Comparison of ENCODE assay signal across 16 cellular contexts in genomic region chr1:6547301-6547700, GRCh38. TPM values are rescaled to one million over a fixed set of nuclear protein-coding genes. Genes with fewer than 3 reads are reported as not detected.
DNase-seq lines count a peak whose midpoint lies in the region; ATAC-seq lines count a peak whose summit lies in the region.
"Had no signal": no experiment of that assay in that cellular context is flagged by ENCODE, and none has a peak within 500 bp of the region (broad histone marks: within the 10 kb centered on the region; RNA-seq: fewer than 3 reads in every experiment).

No MANE protein-coding gene starts in this region.

- DNase-seq in activated CD8-positive, alpha-beta memory T cell treated with anti-CD3 and anti-CD28 coated beads, Interleukin-2, amount 10 ng/mL, durations not matched to agents 7 days and 5 days: no peak
- DNase-seq in activated CD8-positive, alpha-beta memory T cell treated with anti-CD3 and anti-CD28 coated beads, Interleukin-2, amount 50 U/mL, for 4 hours: no peak
- peak; percentile 26 for DNase-seq in SK-MEL-5 (ENCODE audit: low read depth, low spot score)
- peak; percentile 73 for DNase-seq in dermis blood vessel endothelial cell
- DNase-seq in renal cortical epithelial cell (ENCODE audit: low read depth): peak; percentile 41
- no peak for DNase-seq in NCI-H2107 (lab: John Stamatoyannopoulos, UW)
- no peak for DNase-seq in H7
- DNase-seq: activated CD8-positive, alpha-beta memory T cell treated with anti-CD3 and anti-CD28 coated beads, Interleukin-2, amount 50 U/mL, for 48 hours; AML-193; left lung; NCI-H146; stimulated activated CD4-positive, alpha-beta T cell treated with anti-CD3 and anti-CD28 coated beads, Interleukin-4, amount 100 ng/mL, for 24 hours; T-helper 9 cell had no signal

- in situ Hi-C loops in SK-MEL-5 (cut with HindIII; ENCODE audit: low pct_unique_long_range_greater_than_20kb, low sequenced_read_pairs): no loop called here

- peaks cover 35% of the 10 kb centered on the region for H3K4me1 Mint-ChIP-seq in activated CD8-positive, alpha-beta memory T cell treated with anti-CD3 and anti-CD28 coated beads, Interleukin-2, amount 10 ng/mL, durations not matched to agents 7 days and 5 days

- H3K4me3 Mint-ChIP-seq in activated CD8-positive, alpha-beta memory T cell treated with anti-CD3 and anti-CD28 coated beads, Interleukin-2, amount 10 ng/mL, durations not matched to agents 7 days and 5 days: no peak overlapping the region

- H3K27me3 Mint-ChIP-seq in activated CD8-positive, alpha-beta memory T cell treated with anti-CD3 and anti-CD28 coated beads, Interleukin-2, amount 10 ng/mL, durations not matched to agents 7 days and 5 days: no peaks in the 10 kb centered on the region

- no peak overlapping the region for H3K4me3 ChIP-seq in H7 (ENCODE audit: insufficient read depth, low read depth, low read length)
- H3K4me3 ChIP-seq: left lung, suprapubic skin had no signal

- H3K9me3 Mint-ChIP-seq in activated CD8-positive, alpha-beta memory T cell treated with anti-CD3 and anti-CD28 coated beads, Interleukin-2, amount 10 ng/mL, durations not matched to agents 7 days and 5 days (ENCODE audit: low read depth): no peaks in the 10 kb centered on the region

- no peak for ATAC-seq in activated CD8-positive, alpha-beta memory T cell treated with anti-CD3 and anti-CD28 coated beads, Interleukin-2, amount 10 ng/mL, durations not matched to agents 7 days and 5 days
- no peak for ATAC-seq in HG03439 (IDR thresholded peaks at IDR 0.05; ENCODE audit: unreplicated experiment)
- ATAC-seq: left lung had no signal

- peaks cover 48% of the 10 kb centered on the region for H3K36me3 Mint-ChIP-seq in activated CD8-positive, alpha-beta memory T cell treated with anti-CD3 and anti-CD28 coated beads, Interleukin-2, amount 10 ng/mL, durations not matched to agents 7 days and 5 days

- CTCF ChIA-PET in activated CD8-positive, alpha-beta memory T cell treated with anti-CD3 and anti-CD28 coated beads, Interleukin-2, amount 10 ng/mL, durations not matched to agents 7 days and 5 days (lab: Charles Lee): interaction anchor here (0.7 to 1.2 kb wide), 2 partner anchors 12 to 58 kb away, joined by 3 read pairs; no protein-coding TSS in a partner anchor

- H3K36me3 ChIP-seq in H7 (replicated peaks; ENCODE audit: control insufficient read depth, insufficient read depth, low read length): peaks cover 38% of the 10 kb centered on the region

- peak overlapping the region; percentile 84 for H3K27ac Mint-ChIP-seq in activated CD8-positive, alpha-beta memory T cell treated with anti-CD3 and anti-CD28 coated beads, Interleukin-2, amount 10 ng/mL, durations not matched to agents 7 days and 5 days

- no peaks in the 10 kb centered on the region for H3K27me3 ChIP-seq in H7 (ENCODE audit: control insufficient read depth, insufficient read depth, low read length)
- H3K27me3 ChIP-seq: left lung, suprapubic skin had no signal

RNA-seq across cellular contexts. Expression of gene NOL9, which starts 7.0 kb away (rescaled TPM):
- total RNA-seq in activated CD8-positive, alpha-beta memory T cell treated with anti-CD3 and anti-CD28 coated beads, Interleukin-2, amount 10 ng/mL, durations not matched to agents 7 days and 5 days: 10 to 100 TPM; 32.5 to 39.1 TPM
- total RNA-seq in SK-MEL-5 (2014; rRNA removed; shearing (Covaris generic)): 23.4 and 25.1 TPM in 2 replicates
- 27.4 and 33.5 TPM in 2 replicates for polyA plus RNA-seq in SK-MEL-5 (2015; cell fraction: cytosol; rRNA removed)
- 21.7 and 52.7 TPM in 2 replicates for polyA plus RNA-seq in SK-MEL-5 (2015; cell fraction: nucleus; rRNA removed)
- total RNA-seq in dermis blood vessel endothelial cell: 27.1 and 30.6 TPM in 2 replicates
- total RNA-seq in renal cortical epithelial cell: 22.9 and 31.3 TPM in 2 replicates
- 32.7 and 37.2 TPM in 2 replicates for total RNA-seq in H7 (2014; rRNA removed; shearing (Covaris generic))

RNA-seq across cellular contexts. Expression of gene TAS1R1, which starts 7.8 kb away (rescaled TPM):
- not detected for total RNA-seq in activated CD8-positive, alpha-beta memory T cell treated with anti-CD3 and anti-CD28 coated beads, Interleukin-2, amount 10 ng/mL, durations not matched to agents 7 days and 5 days
- total RNA-seq in SK-MEL-5 (2014; rRNA removed; shearing (Covaris generic)): not detected in 2 replicates
- polyA plus RNA-seq in SK-MEL-5 (2015; cell fraction: cytosol; rRNA removed): 0.15 TPM in 1 of 2 replicates, not detected in the other
- not detected in 2 replicates for polyA plus RNA-seq in SK-MEL-5 (2015; cell fraction: nucleus; rRNA removed)
- under 0.01 TPM in 1 of 2 replicates, not detected in the other for total RNA-seq in dermis blood vessel endothelial cell
- total RNA-seq in renal cortical epithelial cell: not detected in 2 replicates
- 0.10 and 0.15 TPM in 2 replicates for total RNA-seq in H7 (2014; rRNA removed; shearing (Covaris generic))
- total RNA-seq: frontal cortex, left lung had no signal

RNA-seq across cellular contexts. Expression of gene ZBTB48, which starts 32.5 kb away (rescaled TPM):
- total RNA-seq in activated CD8-positive, alpha-beta memory T cell treated with anti-CD3 and anti-CD28 coated beads, Interleukin-2, amount 10 ng/mL, durations not matched to agents 7 days and 5 days: 10 to 100 TPM; 30.7 to 37.4 TPM
- 12.2 and 12.8 TPM in 2 replicates for total RNA-seq in SK-MEL-5 (2014; rRNA removed; shearing (Covaris generic))
- 10.7 and 11.9 TPM in 2 replicates for polyA plus RNA-seq in SK-MEL-5 (2015; cell fraction: cytosol; rRNA removed)
- 76.7 and 85.6 TPM in 2 replicates for polyA plus RNA-seq in SK-MEL-5 (2015; cell fraction: nucleus; rRNA removed)
- total RNA-seq in dermis blood vessel endothelial cell (12.0 and 22.5 TPM in 2 replicates), renal cortical epithelial cell (19.3 and 21.2 TPM in 2 replicates)
- total RNA-seq in H7 (2014; rRNA removed; shearing (Covaris generic)): 40.3 and 40.4 TPM in 2 replicates

RNA-seq across cellular contexts. Expression of gene KLHL21, which starts 55.4 kb away (rescaled TPM):
- total RNA-seq in activated CD8-positive, alpha-beta memory T cell treated with anti-CD3 and anti-CD28 coated beads, Interleukin-2, amount 10 ng/mL, durations not matched to agents 7 days and 5 days: 10 to 100 TPM; 23.9 to 28.2 TPM
- total RNA-seq in SK-MEL-5 (2014; rRNA removed; shearing (Covaris generic)): 28.2 and 29.0 TPM in 2 replicates
- 46.7 and 67.8 TPM in 2 replicates for polyA plus RNA-seq in SK-MEL-5 (2015; cell fraction: cytosol; rRNA removed)
- 53.6 and 55.2 TPM in 2 replicates for polyA plus RNA-seq in SK-MEL-5 (2015; cell fraction: nucleus; rRNA removed)
- 25.9 and 31.7 TPM in 2 replicates for total RNA-seq in dermis blood vessel endothelial cell
- total RNA-seq in renal cortical epithelial cell: 29.5 and 59.7 TPM in 2 replicates
- 35.0 and 41.1 TPM in 2 replicates for total RNA-seq in H7 (2014; rRNA removed; shearing (Covaris generic))

RNA-seq across cellular contexts. Expression of gene PLEKHG5, which starts 55.8 kb away (rescaled TPM):
- total RNA-seq in activated CD8-positive, alpha-beta memory T cell treated with anti-CD3 and anti-CD28 coated beads, Interleukin-2, amount 10 ng/mL, durations not matched to agents 7 days and 5 days: 1 to 10 TPM; 1.1 to 1.7 TPM
- 1.7 and 2.7 TPM in 2 replicates for total RNA-seq in SK-MEL-5 (2014; rRNA removed; shearing (Covaris generic))
- polyA plus RNA-seq in SK-MEL-5 (2015; cell fraction: cytosol; rRNA removed): 2.6 TPM in 2 replicates
- polyA plus RNA-seq in SK-MEL-5 (2015; cell fraction: nucleus; rRNA removed): 11.4 and 15.0 TPM in 2 replicates
- total RNA-seq in dermis blood vessel endothelial cell: 36.9 and 50.9 TPM in 2 replicates
- total RNA-seq in renal cortical epithelial cell: 22.2 and 22.6 TPM in 2 replicates
- total RNA-seq in H7 (2014; rRNA removed; shearing (Covaris generic)): 17.2 and 27.4 TPM in 2 replicates

Comparison
In these comparisons a context has a peak if more than half of its experiments do, and no peak if none do; other contexts are left out.
1. DNase-seq: peak in SK-MEL-5 (single experiment), dermis blood vessel endothelial cell (single experiment) and renal cortical epithelial cell (single experiment); none in activated CD8-positive, alpha-beta memory T cell treated with anti-CD3 and anti-CD28 coated beads, Interleukin-2, amount 10 ng/mL, durations not matched to agents 7 days and 5 days (single experiment), activated CD8-positive, alpha-beta memory T cell treated with anti-CD3 and anti-CD28 coated beads, Interleukin-2, amount 50 U/mL, for 4 hours (single experiment), NCI-H2107 (single experiment) and H7 (single experiment).